ENCODE assay signal across 31 cellular contexts in the genomic region with DNA sequence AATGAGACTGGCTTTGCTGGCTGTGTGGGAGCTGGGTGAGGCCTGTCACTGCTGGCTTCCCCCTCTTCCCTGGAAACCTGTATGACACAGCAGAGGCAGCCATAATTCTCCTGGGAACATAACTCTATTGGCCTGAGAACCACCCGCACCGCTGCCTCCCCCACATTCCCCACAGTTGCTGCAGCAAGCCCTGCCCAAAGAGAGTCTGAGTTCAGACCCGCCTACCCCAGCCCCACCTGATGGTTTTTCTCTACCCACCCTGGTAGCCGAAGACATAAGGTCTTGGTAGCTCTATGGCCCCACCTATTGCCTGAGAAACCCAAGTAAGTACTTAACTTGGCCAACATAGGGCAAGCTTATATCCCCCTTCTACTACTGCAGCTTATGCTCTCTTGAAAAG.
"Had no signal": no experiment of that assay in that cellular context is flagged by ENCODE, and none has a peak within 500 bp of the region (broad histone marks: within the 10 kb centered on the region; RNA-seq: fewer than 3 reads in every experiment).

No MANE protein-coding gene starts in this region.

- H3K4me3 ChIP-seq: adrenal gland, body of pancreas, colonic mucosa, pancreas, prostate gland, smooth muscle cell, suprapubic skin, tibial artery, upper lobe of right lung had no signal

- H3K4me1 ChIP-seq: adrenal gland, body of pancreas, colonic mucosa, pancreas, prostate gland, suprapubic skin, tibial artery, upper lobe of right lung had no signal

- DNase-seq: activated CD4-positive, alpha-beta memory T cell treated with anti-CD3 and anti-CD28 coated beads for 36 hours; activated CD4-positive, alpha-beta T cell treated with anti-CD3 and anti-CD28 coated beads, Interleukin-2, amount 10 ng/mL, durations not matched to agents 24 days and 14 days; activated CD4-positive, CD25-positive, alpha-beta regulatory T cell treated with anti-CD3 and anti-CD28 coated beads, Interleukin-2, amount 50 U/mL, for 72 hours; activated CD8-positive, alpha-beta memory T cell treated with anti-CD3 and anti-CD28 coated beads, Interleukin-2, amount 50 U/mL, for 4 hours; activated effector memory CD4-positive, alpha-beta T cell treated with anti-CD3 and anti-CD28 coated beads, Interleukin-2, amount 50 U/mL, for 16 hours; activated naive CD4-positive, alpha-beta T cell treated with anti-CD3 and anti-CD28 coated beads for 36 hours; activated naive CD8-positive, alpha-beta T cell treated with anti-CD3 and anti-CD28 coated beads for 36 hours; activated T-cell treated with anti-CD3 and anti-CD28 coated beads, Interleukin-2, amount 50 U/mL, for 1 hour; aorta; body of pancreas; cerebellar nuclear complex; colonic mucosa; effector CD8-positive, alpha-beta T cell; islet precursor cell; left cardiac atrium; mammary epithelial cell; midbrain; naive thymus-derived CD8-positive, alpha-beta T cell; nucleus accumbens; pancreas; retina; stimulated activated CD4-positive, alpha-beta T cell treated with anti-CD3 and anti-CD28 coated beads, Interleukin-15, amount 100 ng/mL, for 24 hours; stimulated activated CD4-positive, alpha-beta T cell treated with anti-CD3 and anti-CD28 coated beads, Interleukin-2, amount 100 ng/mL, for 24 hours; stimulated activated naive CD4-positive, alpha-beta T cell; tibial artery; upper lobe of right lung; WERI-Rb-1 had no signal

- H3K9me3 ChIP-seq: body of pancreas, colonic mucosa, pancreas, prostate gland, suprapubic skin, upper lobe of right lung had no signal

- H3K36me3 ChIP-seq: adrenal gland, colonic mucosa, pancreas, prostate gland, suprapubic skin, tibial artery, upper lobe of right lung, WERI-Rb-1 had no signal

- H3K27ac ChIP-seq: adrenal gland, body of pancreas, colonic mucosa, pancreas, prostate gland, suprapubic skin, tibial artery, upper lobe of right lung, WERI-Rb-1 had no signal

- H3K27me3 ChIP-seq: adrenal gland, body of pancreas, colonic mucosa, pancreas, tibial artery, upper lobe of right lung had no signal

- ATAC-seq: body of pancreas; left cardiac atrium; naive thymus-derived CD8-positive, alpha-beta T cell; pancreas; upper lobe of right lung had no signal
